ENCODE assay signal across 14 cellular contexts in the genomic region with DNA sequence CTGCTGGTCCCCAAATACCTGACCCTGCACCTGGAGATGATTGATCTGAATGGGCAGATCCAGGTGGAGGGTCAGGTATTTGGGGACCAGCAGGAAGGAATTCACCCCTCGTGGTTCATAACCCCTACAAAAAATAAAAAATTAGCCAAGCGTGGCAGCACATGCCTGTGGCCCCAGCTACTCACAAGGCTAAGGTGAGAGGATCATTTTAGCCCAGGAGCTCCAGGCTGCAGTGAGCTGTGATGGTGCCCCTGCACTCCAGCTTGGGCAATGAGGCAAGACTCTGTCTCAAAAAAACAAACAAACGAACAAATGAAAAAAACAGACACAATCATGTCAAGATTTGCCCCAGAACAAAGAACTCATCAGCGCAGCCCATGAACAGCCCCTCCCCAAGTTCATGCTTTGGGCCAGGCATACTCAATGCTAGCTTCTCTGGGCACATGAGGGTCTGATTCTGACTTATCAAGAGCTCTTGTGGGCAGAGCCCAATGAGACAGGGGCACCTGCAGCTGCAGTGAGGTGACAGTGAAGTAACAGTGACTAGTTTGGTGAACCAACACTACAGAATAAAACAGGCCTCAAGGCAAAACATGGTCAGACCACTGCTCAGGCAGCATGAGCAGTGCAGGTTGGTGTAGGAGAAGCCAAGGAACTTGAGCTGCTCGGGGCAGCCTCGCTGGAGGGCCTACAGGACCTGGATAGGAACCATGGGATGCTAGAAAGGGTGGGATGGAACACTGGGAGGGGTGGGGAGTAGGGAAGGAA. TPM values are rescaled to one million over a fixed set of nuclear protein-coding genes. Genes with fewer than 3 reads are reported as not detected.
DNase-seq lines count a peak whose midpoint lies in the region; ATAC-seq and TF ChIP-seq lines count a peak whose summit lies in the region.
"Had no signal": no experiment of that assay in that cellular context is flagged by ENCODE, and none has a peak within 500 bp of the region (broad histone marks: within the 10 kb centered on the region; RNA-seq: fewer than 3 reads in every experiment).

No MANE protein-coding gene starts in this region.

- DNase-seq in T-helper 1 cell (no peak), psoas muscle (no peak), AG20443 (ENCODE audit: low spot score) (no peak)
- peak; percentile 18 for DNase-seq in activated CD8-positive, alpha-beta T cell treated with anti-CD3 and anti-CD28 coated beads for 36 hours
- no peak for DNase-seq in central memory CD4-positive, alpha-beta T cell
- DNase-seq: aorta had no signal

- H3K36me3 ChIP-seq in psoas muscle (ENCODE audit: insufficient read depth in 1 of 2, low read depth in 1 of 2), result no peaks in the 10 kb centered on the region

- H3K4me3 Mint-ChIP-seq in T-helper 1 cell treated with Interleukin-12 subunit alpha and Interleukin-12 subunit beta and Interleukin-4 antibody, amounts not matched to agents 30 μg/mL and 1 μg/mL, for 36 hours, result peak overlapping the region; percentile 4
- no peak overlapping the region for H3K4me3 Mint-ChIP-seq in activated CD8-positive, alpha-beta T cell treated with anti-CD3 and anti-CD28 coated beads for 36 hours

- no peak overlapping the region for H3K4me3 ChIP-seq in psoas muscle
- H3K4me3 ChIP-seq: A549 had no signal

- 64 to 81% (median 69%) methylated on average over 6 of the region's 6 CpGs for WGBS in psoas muscle, 3 donors

- peaks cover 74% of the 10 kb centered on the region for H3K4me1 Mint-ChIP-seq in T-helper 1 cell treated with Interleukin-12 subunit alpha and Interleukin-12 subunit beta and Interleukin-4 antibody, amounts not matched to agents 30 μg/mL and 1 μg/mL, for 36 hours (ENCODE audit: low read depth)
- peaks cover 47% of the 10 kb centered on the region for H3K4me1 Mint-ChIP-seq in activated CD8-positive, alpha-beta T cell treated with anti-CD3 and anti-CD28 coated beads for 36 hours (ENCODE audit: low read depth)

- CTCF ChIA-PET in activated CD8-positive, alpha-beta T cell treated with anti-CD3 and anti-CD28 coated beads for 36 hours (lab: Charles Lee), result interaction anchor here (0.8 to 3.6 kb wide), 3 partner anchors 10 to 435 kb away, joined by 3 to 20 read pairs (median 4); a partner anchor contains a TSS

- no peaks in the 10 kb centered on the region for H3K9me3 ChIP-seq in psoas muscle
- H3K9me3 ChIP-seq: A549 had no signal

- TF ChIP-seq CTCF in activated CD8-positive, alpha-beta T cell treated with anti-CD3 and anti-CD28 coated beads for 36 hours (IDR thresholded peaks at IDR 0.05), result no peak
- TF ChIP-seq CTCF in psoas muscle (IDR thresholded peaks at IDR 0.05), result no peak

- POLR2A ChIA-PET in activated CD8-positive, alpha-beta T cell treated with anti-CD3 and anti-CD28 coated beads for 36 hours (lab: Charles Lee), result interaction anchor here (1.2 to 2.8 kb wide), 3 partner anchors 9 to 25 kb away, joined by 3 to 16 read pairs (median 4); a partner anchor contains a TSS

- H3K27me3 Mint-ChIP-seq in T-helper 1 cell treated with Interleukin-12 subunit alpha and Interleukin-12 subunit beta and Interleukin-4 antibody, amounts not matched to agents 30 μg/mL and 1 μg/mL, for 36 hours (ENCODE audit: low read depth), result no peaks in the 10 kb centered on the region
- H3K27me3 Mint-ChIP-seq in activated CD8-positive, alpha-beta T cell treated with anti-CD3 and anti-CD28 coated beads for 36 hours, result no peaks in the 10 kb centered on the region

- H3K27me3 ChIP-seq in psoas muscle (ENCODE audit: insufficient read depth in 3 of 3, low read length in 2 of 3), result no peaks in the 10 kb centered on the region

- peak overlapping the region; percentile 87 for H3K27ac Mint-ChIP-seq in T-helper 1 cell treated with Interleukin-12 subunit alpha and Interleukin-12 subunit beta and Interleukin-4 antibody, amounts not matched to agents 30 μg/mL and 1 μg/mL, for 36 hours
- peak overlapping the region; percentile 43 for H3K27ac Mint-ChIP-seq in activated CD8-positive, alpha-beta T cell treated with anti-CD3 and anti-CD28 coated beads for 36 hours

- peak overlapping the region; percentile 63 for H3K27ac ChIP-seq in psoas muscle
- H3K27ac ChIP-seq: A549, VCaP had no signal

- H3K9me3 Mint-ChIP-seq in T-helper 1 cell treated with Interleukin-12 subunit alpha and Interleukin-12 subunit beta and Interleukin-4 antibody, amounts not matched to agents 30 μg/mL and 1 μg/mL, for 36 hours, result no peaks in the 10 kb centered on the region
- H3K9me3 Mint-ChIP-seq in activated CD8-positive, alpha-beta T cell treated with anti-CD3 and anti-CD28 coated beads for 36 hours, result no peaks in the 10 kb centered on the region
- H3K9me3 Mint-ChIP-seq: nephron had no signal

- no peaks in the 10 kb centered on the region for H3K36me3 Mint-ChIP-seq in T-helper 1 cell treated with Interleukin-12 subunit alpha and Interleukin-12 subunit beta and Interleukin-4 antibody, amounts not matched to agents 30 μg/mL and 1 μg/mL, for 36 hours (ENCODE audit: low read depth)
- H3K36me3 Mint-ChIP-seq in activated CD8-positive, alpha-beta T cell treated with anti-CD3 and anti-CD28 coated beads for 36 hours (ENCODE audit: low read depth), result no peaks in the 10 kb centered on the region

- ATAC-seq in HG02642 (IDR thresholded peaks at IDR 0.05; ENCODE audit: poor library complexity, unreplicated experiment) (peak; percentile 12), psoas muscle (no peak), GM18909 (IDR thresholded peaks at IDR 0.05; ENCODE audit: poor library complexity, unreplicated experiment) (no peak)
- peak; percentile 21 for ATAC-seq in activated CD8-positive, alpha-beta T cell treated with anti-CD3 and anti-CD28 coated beads for 36 hours
- ATAC-seq: A549, HCT116, Panc1 had no signal

- intact Hi-C loops in activated CD8-positive, alpha-beta T cell treated with anti-CD3 and anti-CD28 coated beads for 36 hours (cut with micrococcal nuclease), result no loop called here
- intact Hi-C loops in psoas muscle (cut with DNase I), result no loop called here

- H3K4me1 ChIP-seq in psoas muscle, result peaks cover 60% of the 10 kb centered on the region
- H3K4me1 ChIP-seq: A549 had no signal

RNA-seq across cellular contexts. Expression of a gene that starts 10.2 kb away (rescaled TPM):
- total RNA-seq in activated CD8-positive, alpha-beta T cell treated with anti-CD3 and anti-CD28 coated beads for 36 hours, result 10 to 100 TPM; 23.6 to 24.8 TPM
- total RNA-seq in psoas muscle, result 10 to 100 TPM in 3 of 4 donors, 1 to 10 TPM in 1; 9.7 to 18.5 (median 15.1) TPM
- 1 to 10 TPM; 5.7 to 9.6 (median 8.0) TPM for polyA plus RNA-seq in psoas muscle

Comparison
In these comparisons a context has a peak if more than half of its experiments do, and no peak if none do; other contexts are left out.
1. ATAC-seq: peak in HG02642 (single experiment) and activated CD8-positive, alpha-beta T cell treated with anti-CD3 and anti-CD28 coated beads for 36 hours (single experiment); none in psoas muscle (0 of 4) and GM18909 (single experiment).